8 cellular contexts compared by ENCODE assay signal in the genomic region with DNA sequence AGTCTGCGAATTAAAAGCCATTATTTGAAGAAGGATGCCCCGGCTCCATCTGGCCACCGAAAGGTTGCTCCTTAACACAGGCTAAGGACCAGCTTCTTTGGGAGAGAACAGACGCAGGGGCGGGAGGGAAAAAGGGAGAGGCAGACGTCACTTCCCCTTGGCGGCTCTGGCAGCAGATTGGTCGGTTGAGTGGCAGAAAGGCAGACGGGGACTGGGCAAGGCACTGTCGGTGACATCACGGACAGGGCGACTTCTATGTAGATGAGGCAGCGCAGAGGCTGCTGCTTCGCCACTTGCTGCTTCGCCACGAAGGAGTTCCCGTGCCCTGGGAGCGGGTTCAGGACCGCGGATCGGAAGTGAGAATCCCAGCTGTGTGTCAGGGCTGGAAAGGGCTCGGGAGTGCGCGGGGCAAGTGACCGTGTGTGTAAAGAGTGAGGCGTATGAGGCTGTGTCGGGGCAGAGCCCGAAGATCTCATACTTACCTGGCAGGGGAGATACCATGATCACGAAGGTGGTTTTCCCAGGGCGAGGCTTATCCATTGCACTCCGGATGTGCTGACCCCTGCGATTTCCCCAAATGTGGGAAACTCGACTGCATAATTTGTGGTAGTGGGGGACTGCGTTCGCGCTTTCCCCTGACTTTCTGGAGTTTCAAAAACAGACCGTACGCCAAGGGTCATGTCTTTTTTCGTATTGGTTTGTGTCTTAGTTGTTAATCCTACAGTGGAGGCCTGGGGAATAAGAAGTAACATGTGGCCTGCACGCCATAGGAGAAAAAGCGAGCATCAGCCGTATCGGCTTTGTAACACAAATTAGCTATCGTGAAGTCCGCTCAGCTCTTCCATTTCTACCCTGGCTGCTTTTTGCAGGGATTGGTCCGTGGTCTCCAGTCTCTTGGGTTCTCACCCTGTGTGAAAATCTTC. TPM values are rescaled to one million over a fixed set of nuclear protein-coding genes. Genes with fewer than 3 reads are reported as not detected.
DNase-seq lines count a peak whose midpoint lies in the region; ATAC-seq and TF ChIP-seq lines count a peak whose summit lies in the region.
"Not testable (repeated sequence)": the region's sequence is repeated elsewhere in the genome, so short reads cannot be mapped to it uniquely, and the experiment has no call there.

TSS of gene RNU1-4 (plus strand) at position 475 of the 923 bp plus-strand sequence.

- POLR2A ChIA-PET in PC-9 (lab: Charles Lee; ENCODE audit: unreplicated experiment); activated naive CD8-positive, alpha-beta T cell treated with anti-CD3 and anti-CD28 coated beads, Interleukin-2, amount 10 ng/mL, durations not matched to agents 7 days and 5 days (lab: Charles Lee): not testable (repeated sequence)

- H3K36me3 ChIP-seq in PC-9 (ENCODE audit: low read depth) = not testable (repeated sequence)

- H2AFZ ChIP-seq in PC-9 = not testable (repeated sequence)

- H3K9me2 ChIP-seq in PC-9 (ENCODE audit: insufficient read depth) = not testable (repeated sequence)

- H3K4me2 ChIP-seq in PC-9 = not testable (repeated sequence)

- H3K36me3 Mint-ChIP-seq in activated naive CD8-positive, alpha-beta T cell treated with anti-CD3 and anti-CD28 coated beads, Interleukin-2, amount 10 ng/mL, durations not matched to agents 7 days and 5 days; neural crest cell (ENCODE audit: low read depth): not testable (repeated sequence)

- not testable (repeated sequence) for TF ChIP-seq CTCF in PC-9 (conservative IDR thresholded peaks at IDR 0.05); neural crest cell (conservative IDR thresholded peaks at IDR 0.05)

- not testable (repeated sequence) for H3K4me1 ChIP-seq in PC-9 (replicated peaks; ENCODE audit: insufficient read depth)

- not testable (repeated sequence) for H3K27me3 ChIP-seq in PC-9 (ENCODE audit: insufficient read depth, low read depth)

- not testable (repeated sequence) for H4K20me1 ChIP-seq in PC-9 (ENCODE audit: insufficient read depth)

- intact Hi-C loops in PC-9 (cut with micrococcal nuclease; ENCODE audit: unreplicated experiment); cardiac septum (cut with DNase I): not testable (repeated sequence)

- CTCF ChIA-PET in PC-9 (lab: Charles Lee) = not testable (repeated sequence)

- not testable (repeated sequence) for H3K79me2 ChIP-seq in PC-9 (ENCODE audit: low read depth)

- not testable (repeated sequence) for BruUV-seq in PC-9 (replicated peaks; lab: Mats Ljungman, UMichigan)

- H3K9me3 Mint-ChIP-seq in activated naive CD8-positive, alpha-beta T cell treated with anti-CD3 and anti-CD28 coated beads, Interleukin-2, amount 10 ng/mL, durations not matched to agents 7 days and 5 days; neural crest cell: not testable (repeated sequence)

- H3K4me3 ChIP-seq in PC-9 = not testable (repeated sequence)

- ATAC-seq in GM19025 (IDR thresholded peaks at IDR 0.05; ENCODE audit: low read depth, unreplicated experiment) (peak; percentile 98), GM21737 (IDR thresholded peaks at IDR 0.05; ENCODE audit: unreplicated experiment) (peak; percentile 100), HG03064 (IDR thresholded peaks at IDR 0.05; ENCODE audit: low read depth, unreplicated experiment) (peak; percentile 91)
- peak; percentile 99 for ATAC-seq in activated naive CD8-positive, alpha-beta T cell treated with anti-CD3 and anti-CD28 coated beads, Interleukin-2, amount 10 ng/mL, durations not matched to agents 7 days and 5 days (ENCODE audit: low read depth)

- not testable (repeated sequence) for H3K4me3 Mint-ChIP-seq in activated naive CD8-positive, alpha-beta T cell treated with anti-CD3 and anti-CD28 coated beads, Interleukin-2, amount 10 ng/mL, durations not matched to agents 7 days and 5 days; neural crest cell

- H3K27ac Mint-ChIP-seq in activated naive CD8-positive, alpha-beta T cell treated with anti-CD3 and anti-CD28 coated beads, Interleukin-2, amount 10 ng/mL, durations not matched to agents 7 days and 5 days; neural crest cell (ENCODE audit: unreplicated experiment): not testable (repeated sequence)

- not testable (repeated sequence) for H3K27ac ChIP-seq in PC-9

- not testable (repeated sequence) for DNase-seq in A172 (ENCODE audit: low spot score); PC-9; activated naive CD8-positive, alpha-beta T cell treated with anti-CD3 and anti-CD28 coated beads, Interleukin-2, amount 10 ng/mL, durations not matched to agents 7 days and 5 days; cardiac septum (ENCODE audit: low spot score); neural crest cell (ENCODE audit: low read depth, low spot score)

- not testable (repeated sequence) for H3K4me1 Mint-ChIP-seq in activated naive CD8-positive, alpha-beta T cell treated with anti-CD3 and anti-CD28 coated beads, Interleukin-2, amount 10 ng/mL, durations not matched to agents 7 days and 5 days; neural crest cell

- not testable (repeated sequence) for H3K9me3 ChIP-seq in PC-9 (ENCODE audit: insufficient read depth, low read depth)

- not testable (repeated sequence) for H3K27me3 Mint-ChIP-seq in activated naive CD8-positive, alpha-beta T cell treated with anti-CD3 and anti-CD28 coated beads, Interleukin-2, amount 10 ng/mL, durations not matched to agents 7 days and 5 days; neural crest cell (ENCODE audit: low read depth)

- not testable (repeated sequence) for H3F3A ChIP-seq in PC-9 (ENCODE audit: insufficient read depth, low read depth)

RNA-seq across cellular contexts. Expression of gene RNU1-4, which starts in this region (rescaled TPM):
- total RNA-seq in A172 (2014; rRNA removed; shearing (Covaris generic)) = under 0.01 and 255 TPM in 2 replicates
- total RNA-seq in PC-9 (2021) = 1,333 and 3,235 TPM in 2 replicates
- total RNA-seq in activated naive CD8-positive, alpha-beta T cell treated with anti-CD3 and anti-CD28 coated beads, Interleukin-2, amount 10 ng/mL, durations not matched to agents 7 days and 5 days = 1,000 to 10,000 TPM; 3,257 to 3,430 TPM
- total RNA-seq in cardiac septum = 6,195 TPM
- 2,478 and 3,042 TPM in 2 replicates for total RNA-seq in neural crest cell
